In the genomic region with DNA sequence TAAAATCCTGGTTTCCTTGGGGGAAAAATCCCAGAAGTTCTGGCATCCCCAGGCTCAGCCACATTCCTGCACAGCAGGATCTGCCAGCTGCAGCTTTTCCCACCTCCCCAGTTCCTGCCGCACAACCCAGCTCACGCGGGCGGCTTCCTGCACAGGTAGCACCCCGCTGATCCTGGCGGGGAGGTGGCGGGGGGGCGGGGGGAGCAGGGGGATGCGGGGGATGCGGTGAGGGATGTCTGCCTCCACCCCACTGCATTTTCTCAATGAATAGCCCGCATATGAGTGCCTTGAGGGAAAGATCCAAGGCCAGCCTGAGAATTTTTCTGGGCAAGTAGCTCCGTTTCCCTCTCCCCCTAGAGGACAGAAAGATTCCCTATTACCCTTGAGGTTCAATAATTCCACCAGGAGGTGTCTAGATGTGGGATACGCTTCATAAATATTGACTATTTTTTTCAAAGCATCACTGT, we compare ENCODE assay signal across 10 cellular contexts. TPM values are rescaled to one million over a fixed set of nuclear protein-coding genes. Genes with fewer than 3 reads are reported as not detected.
A peak's percentile ranks its signal among the peaks of the same experiment; 100 is the strongest.
DNase-seq lines count a peak whose midpoint lies in the region; ATAC-seq and TF ChIP-seq lines count a peak whose summit lies in the region.
"Had no signal": no experiment of that assay in that cellular context is flagged by ENCODE, and none has a peak within 500 bp of the region (broad histone marks: within the 10 kb centered on the region; RNA-seq: fewer than 3 reads in every experiment).

No MANE protein-coding gene starts in this region.

- H3K27ac ChIP-seq in trophoblast cell (ENCODE audit: low read depth, low read length) = peak overlapping the region; percentile 75

- no peak overlapping the region for H4K91ac ChIP-seq in trophoblast cell (ENCODE audit: low read depth, low read length)

- H2BK12ac ChIP-seq in trophoblast cell (ENCODE audit: low read length) = no peak overlapping the region

- DNase-seq in BE2C (no peak), MG63 (peak; percentile 57), fibroblast of peridontal ligament (ENCODE audit: extremely low read depth) (peak; percentile 29), trophoblast cell (peak; percentile 68 to 78), HCEC 1CT (no peak), NCI-H2107 (lab: John Stamatoyannopoulos, UW) (no peak), activated T-cell treated with anti-CD3 and anti-CD28 coated beads for 4 hours (no peak)
- DNase-seq: activated CD4-positive, alpha-beta T cell treated with anti-CD3 and anti-CD28 coated beads, Interleukin-2, amount 50 U/mL, for 1 hour; Calu3 had no signal

- no peak overlapping the region for H2AK5ac ChIP-seq in trophoblast cell (ENCODE audit: low read length)

- peak; percentile 28 for TF ChIP-seq CTCF in BE2C (IDR thresholded peaks at IDR 0.05; ENCODE audit: low read depth, low read length)

- no peaks in the 10 kb centered on the region for H3K4me1 ChIP-seq in BE2C
- H3K4me1 ChIP-seq in trophoblast cell (ENCODE audit: control insufficient read depth in 1 of 2, insufficient read depth in 2 of 2, low read length in 2 of 2) = peaks cover 9% of the 10 kb centered on the region in 2 experiments

- no peak overlapping the region for H2BK5ac ChIP-seq in trophoblast cell (ENCODE audit: low read depth, low read length, poor library complexity)

- H3K23ac ChIP-seq in trophoblast cell (ENCODE audit: low read length) = no peak overlapping the region

- H3K4ac ChIP-seq in trophoblast cell (ENCODE audit: low read depth, low read length) = no peak overlapping the region

- H3K79me2 ChIP-seq in trophoblast cell (ENCODE audit: control insufficient read depth, insufficient read depth, low read length, poor library complexity) = no peaks in the 10 kb centered on the region

- H3K4me3 ChIP-seq in BE2C (ENCODE audit: low read depth, low read length) = no peak overlapping the region
- H3K4me3 ChIP-seq in MG63 = no peak overlapping the region
- H3K4me3 ChIP-seq in trophoblast cell (ENCODE audit: low read depth, low read length) = no peak overlapping the region

- no peak overlapping the region for H3K18ac ChIP-seq in trophoblast cell (ENCODE audit: low read length)

- no peaks in the 10 kb centered on the region for H3K27me3 ChIP-seq in BE2C
- no peaks in the 10 kb centered on the region for H3K27me3 ChIP-seq in MG63
- no peaks in the 10 kb centered on the region for H3K27me3 ChIP-seq in trophoblast cell (ENCODE audit: insufficient read depth, low read length)

- H3K14ac ChIP-seq in trophoblast cell (ENCODE audit: low read length) = no peak overlapping the region

- H3K9ac ChIP-seq in trophoblast cell (ENCODE audit: low read length) = no peak overlapping the region

- ATAC-seq in HG03135 (IDR thresholded peaks at IDR 0.05; ENCODE audit: unreplicated experiment) = no peak

- no peak overlapping the region for H2AFZ ChIP-seq in trophoblast cell (ENCODE audit: insufficient read depth, low read length, poor library complexity)

- no peak overlapping the region for H2BK120ac ChIP-seq in trophoblast cell (ENCODE audit: insufficient read depth, low read length, poor library complexity)

- H3K36me3 ChIP-seq in BE2C (no peaks in the 10 kb centered on the region), MG63 (no peaks in the 10 kb centered on the region; the same call in 1 of the 2 replicates), trophoblast cell (ENCODE audit: control insufficient read depth in 1 of 2, insufficient read depth in 2 of 2, low read length in 2 of 2) (no peaks in the 10 kb centered on the region)

- peak overlapping the region; percentile 51 for H3K4me2 ChIP-seq in trophoblast cell (ENCODE audit: low read length)

- H3K9me3 ChIP-seq in BE2C = no peaks in the 10 kb centered on the region
- H3K9me3 ChIP-seq in MG63 = no peaks in the 10 kb centered on the region
- H3K9me3 ChIP-seq in trophoblast cell (ENCODE audit: insufficient read depth, low read depth, low read length) = no peaks in the 10 kb centered on the region

- no CpG with 5 or more reads among the region's 13 CpGs for WGBS in trophoblast cell (ENCODE audit: extremely low coverage, insufficient coverage, insufficient read length)

- H4K8ac ChIP-seq in trophoblast cell (ENCODE audit: low read depth, low read length) = no peak overlapping the region

- no peak overlapping the region for H4K12ac ChIP-seq in trophoblast cell (ENCODE audit: low read depth, low read length)

- peaks cover 3% of the 10 kb centered on the region for H3K79me1 ChIP-seq in trophoblast cell (ENCODE audit: low read length)

RNA-seq across cellular contexts. Expression of a gene that starts 21.1 kb away (rescaled TPM):
- 0.25 TPM for polyA plus RNA-seq in BE2C (2012; ENCODE audit: insufficient read depth, insufficient read length, low read depth)
- total RNA-seq in MG63 (2014; rRNA removed; shearing (Covaris generic); ENCODE audit: low replicate concordance) = 2.7 and 3.7 TPM in 2 replicates
- polyA plus RNA-seq in trophoblast cell (2013) = 7.6 and 8.2 TPM in 2 replicates
- total RNA-seq: Calu3 had no signal

RNA-seq across cellular contexts. Expression of a gene that starts 40.2 kb away (rescaled TPM):
- polyA plus RNA-seq in BE2C (2012; ENCODE audit: insufficient read depth, insufficient read length, low read depth) = 36.7 TPM
- 97.3 and 98.2 TPM in 2 replicates for total RNA-seq in MG63 (2014; rRNA removed; shearing (Covaris generic); ENCODE audit: low replicate concordance)
- 35.7 and 36.2 TPM in 2 replicates for polyA plus RNA-seq in trophoblast cell (2013)

Comparison
In these comparisons a context has a peak if more than half of its experiments do, and no peak if none do; other contexts are left out.
1. DNase-seq: peak in MG63 (single experiment), fibroblast of peridontal ligament (single experiment) and trophoblast cell (2 of 2); none in BE2C (single experiment), HCEC 1CT (single experiment), NCI-H2107 (single experiment) and activated T-cell treated with anti-CD3 and anti-CD28 coated beads for 4 hours (single experiment).